ENCODE assay signal across 15 cellular contexts in the genomic region with DNA sequence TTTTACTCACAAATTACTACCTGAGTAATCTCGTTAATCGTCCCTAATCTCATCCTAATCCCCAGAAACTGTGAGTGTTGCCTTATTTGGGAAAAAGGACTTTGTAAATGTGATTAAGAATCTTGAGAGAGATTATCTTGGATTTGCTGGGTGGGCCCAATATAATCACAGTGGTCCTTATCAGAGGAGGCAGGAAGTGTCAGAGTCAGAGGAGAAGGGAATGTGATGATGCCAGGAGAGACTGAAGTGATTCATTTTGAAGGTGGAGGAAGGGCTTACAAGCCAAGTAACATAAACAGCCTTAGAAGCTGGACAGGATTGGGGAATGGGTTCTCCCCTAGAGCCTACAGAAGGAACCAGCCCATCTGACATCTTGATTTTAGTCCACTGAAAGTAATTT. TPM values are rescaled to one million over a fixed set of nuclear protein-coding genes. Genes with fewer than 3 reads are reported as not detected.
DNase-seq lines count a peak whose midpoint lies in the region; ATAC-seq and TF ChIP-seq lines count a peak whose summit lies in the region.
"Had no signal": no experiment of that assay in that cellular context is flagged by ENCODE, and none has a peak within 500 bp of the region (broad histone marks: within the 10 kb centered on the region; RNA-seq: fewer than 3 reads in every experiment).

No MANE protein-coding gene starts in this region.

- H2AFZ ChIP-seq in Karpas-422 (ENCODE audit: low read length) = no peak overlapping the region
- H2AFZ ChIP-seq: GM23338 had no signal

- H3K9me3 ChIP-seq in Karpas-422 (ENCODE audit: low read length) (no peaks in the 10 kb centered on the region), uterus (no peaks in the 10 kb centered on the region), SJCRH30 (replicated peaks) (no peaks in the 10 kb centered on the region)
- H3K9me3 ChIP-seq: BE2C had no signal

- TF ChIP-seq CTCF in epithelial cell of esophagus (IDR thresholded peaks at IDR 0.05; ENCODE audit: insufficient read depth, low read depth, low read length, missing control alignments) (no peak), uterus (IDR thresholded peaks at IDR 0.05) (no peak)

- H3K79me2 ChIP-seq in Karpas-422 (ENCODE audit: low read length) = no peaks in the 10 kb centered on the region

- ATAC-seq in GM21447 (IDR thresholded peaks at IDR 0.05; ENCODE audit: unreplicated experiment) = no peak
- ATAC-seq: GM23338 had no signal

- H3K4me1 ChIP-seq in Karpas-422 (ENCODE audit: low read length) (no peaks in the 10 kb centered on the region), uterus (no peaks in the 10 kb centered on the region), SJCRH30 (no peaks in the 10 kb centered on the region)
- H3K4me1 ChIP-seq: BE2C had no signal

- no peak for TF ChIP-seq POLR2A in uterus (IDR thresholded peaks at IDR 0.05)

- DNase-seq in Karpas-422 (peak; percentile 19), amniotic epithelial cell (ENCODE audit: low read depth) (peak; percentile 6), epithelial cell of esophagus (ENCODE audit: low read depth) (peak; percentile 14), HK-2 (ENCODE audit: unreplicated experiment) (no peak), uterus (no peak), SJCRH30 (no peak)
- DNase-seq: BE2C; CD4-positive, alpha-beta memory T cell; COR-L47; DMS53; H7; IMR-90 had no signal

- H3K4me3 ChIP-seq in Karpas-422 (ENCODE audit: low read length) (no peak overlapping the region), epithelial cell of esophagus (ENCODE audit: low read length) (no peak overlapping the region), uterus (no peak overlapping the region), SJCRH30 (no peak overlapping the region)
- H3K4me3 ChIP-seq: GM23338 had no signal

- H3K9ac ChIP-seq in Karpas-422 (ENCODE audit: low read length) = no peak overlapping the region

- H3K4me2 ChIP-seq in Karpas-422 (ENCODE audit: low read depth, low read length, poor library complexity, severe bottlenecking) = no peak overlapping the region
- H3K4me2 ChIP-seq: GM23338 had no signal

- intact Hi-C loops in uterus (cut with DNase I; ENCODE audit: low total_unique reads) = no loop called here

- H3K36me3 ChIP-seq in Karpas-422 (ENCODE audit: insufficient read depth, low read length) = no peaks in the 10 kb centered on the region
- H3K36me3 ChIP-seq in uterus = no peaks in the 10 kb centered on the region
- no peaks in the 10 kb centered on the region for H3K36me3 ChIP-seq in SJCRH30
- H3K36me3 ChIP-seq: BE2C had no signal

- H3K27me3 ChIP-seq in Karpas-422 (ENCODE audit: low read length) = no peaks in the 10 kb centered on the region
- no peaks in the 10 kb centered on the region for H3K27me3 ChIP-seq in uterus
- H3K27me3 ChIP-seq in SJCRH30 = peaks cover 7% of the 10 kb centered on the region; the same call in 1 of the 2 replicates

- no peaks in the 10 kb centered on the region for H3K9me2 ChIP-seq in Karpas-422 (replicated peaks; ENCODE audit: insufficient read depth, low read length)

- no peak overlapping the region for H3K27ac ChIP-seq in Karpas-422 (ENCODE audit: low read length)
- H3K27ac ChIP-seq in uterus = no peak overlapping the region
- H3K27ac ChIP-seq in SJCRH30 = no peak overlapping the region
- H3K27ac ChIP-seq: C4-2B had no signal

- no peaks in the 10 kb centered on the region for H4K20me1 ChIP-seq in Karpas-422 (ENCODE audit: insufficient read depth, low read depth, low read length)

RNA-seq across cellular contexts. Expression of a gene that starts 16.7 kb away (rescaled TPM):
- total RNA-seq in Karpas-422 (2014; rRNA removed; shearing (Covaris generic); ENCODE audit: low replicate concordance) = 71.3 and 78.2 TPM in 2 replicates
- 100 to 1,000 TPM in 1 of 4 donors, 10 to 100 TPM in 3; 12.9 to 220 (median 66.1) TPM for total RNA-seq in uterus
- 38.0 and 52.4 TPM in 2 replicates for total RNA-seq in SJCRH30 (2014; rRNA removed; shearing (Covaris generic))

RNA-seq across cellular contexts. Expression of a gene that starts 34.9 kb away (rescaled TPM):
- total RNA-seq in Karpas-422 (2014; rRNA removed; shearing (Covaris generic); ENCODE audit: low replicate concordance) = 16.2 and 22.1 TPM in 2 replicates
- 10 to 100 TPM in 3 of 4 donors, 1 to 10 TPM in 1; 3.2 to 29.7 (median 18.7) TPM for total RNA-seq in uterus
- total RNA-seq in SJCRH30 (2014; rRNA removed; shearing (Covaris generic)) = 5.9 and 8.7 TPM in 2 replicates

Comparison
In these comparisons a context has a peak if more than half of its experiments do, and no peak if none do; other contexts are left out.
1. DNase-seq: peak in Karpas-422 (single experiment), amniotic epithelial cell (single experiment) and epithelial cell of esophagus (single experiment); none in HK-2 (single experiment), uterus (0 of 2) and SJCRH30 (0 of 2).